12 cellular contexts compared by ENCODE assay signal in the genomic region with DNA sequence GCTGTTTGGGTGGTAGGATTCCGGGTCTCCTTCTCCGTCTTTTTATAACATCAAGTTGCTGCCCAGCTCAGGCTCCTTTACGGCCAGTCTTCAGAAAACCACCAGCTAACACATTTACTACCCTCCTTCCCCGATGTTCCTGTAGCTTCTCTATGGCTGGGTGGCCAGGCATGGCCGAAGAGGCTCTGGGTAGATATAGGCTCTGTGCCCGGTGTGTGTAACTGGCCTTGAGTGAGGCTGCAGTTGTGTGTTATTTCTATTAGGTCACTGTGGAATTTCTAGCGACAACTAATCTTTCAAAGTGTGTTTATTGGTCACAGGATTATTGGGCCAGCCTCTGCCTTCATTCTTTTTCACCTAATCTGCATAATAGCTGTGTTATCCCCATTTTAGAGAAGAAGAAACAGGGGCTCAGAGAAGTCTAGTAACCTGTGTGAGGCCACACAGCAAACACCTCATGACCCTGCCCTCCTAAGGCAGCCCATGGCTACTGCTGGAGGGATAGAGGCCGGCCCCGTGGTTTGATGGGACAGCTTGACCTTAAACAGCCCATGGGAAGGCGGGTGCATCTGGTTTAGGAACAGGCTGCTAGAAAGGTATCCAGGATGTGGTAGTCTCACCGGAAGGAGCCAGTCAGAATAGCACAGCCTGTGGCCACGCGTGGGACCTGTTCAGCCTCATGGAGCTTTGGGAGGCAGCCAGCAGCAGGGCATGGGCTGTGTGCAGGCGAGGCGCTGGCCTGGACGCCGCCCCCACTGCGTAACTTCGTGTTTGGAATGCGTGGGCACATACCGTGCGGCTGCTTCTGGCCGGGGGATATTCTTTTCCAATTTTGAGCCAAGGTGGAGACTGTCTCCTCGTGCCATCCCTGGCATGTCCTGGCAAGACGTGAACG. TPM values are rescaled to one million over a fixed set of nuclear protein-coding genes. Genes with fewer than 3 reads are reported as not detected.
DNase-seq lines count a peak whose midpoint lies in the region; ATAC-seq and TF ChIP-seq lines count a peak whose summit lies in the region.
"Had no signal": no experiment of that assay in that cellular context is flagged by ENCODE, and none has a peak within 500 bp of the region (broad histone marks: within the 10 kb centered on the region; RNA-seq: fewer than 3 reads in every experiment).

No MANE protein-coding gene starts in this region.

- TF ChIP-seq CTCF in fibroblast of mammary gland (conservative IDR thresholded peaks at IDR 0.05; ENCODE audit: control insufficient read depth, insufficient read depth, low read depth, low read length) = no peak

- ATAC-seq in activated T-cell treated with anti-CD3 and anti-CD28 coated beads, Interleukin-2, amount 50 U/mL, for 4 hours = peak; percentile 73 to 81
- ATAC-seq: HCT116 had no signal

- no peaks in the 10 kb centered on the region for H3K9me3 Mint-ChIP-seq in activated T-cell treated with anti-CD3 and anti-CD28 coated beads, Interleukin-2, amount 50 U/mL, for 4 hours
- H3K9me3 Mint-ChIP-seq: IgD-negative memory B cell had no signal

- H3K27me3 Mint-ChIP-seq in activated T-cell treated with anti-CD3 and anti-CD28 coated beads, Interleukin-2, amount 50 U/mL, for 4 hours (ENCODE audit: low read depth) = peaks cover 5% of the 10 kb centered on the region

- no peak overlapping the region for H3K4me3 Mint-ChIP-seq in activated T-cell treated with anti-CD3 and anti-CD28 coated beads, Interleukin-2, amount 50 U/mL, for 4 hours
- H3K4me3 Mint-ChIP-seq: IgD-negative memory B cell had no signal

- DNase-seq in LHCN-M2 (ENCODE audit: low read depth) (peak; percentile 46), fibroblast of mammary gland (ENCODE audit: low read depth) (peak; percentile 76), GF-D8 (lab: John Stamatoyannopoulos, UW) (no peak), hepatic stellate cell (ENCODE audit: low spot score) (no peak), NCI-H748 (lab: John Stamatoyannopoulos, UW; ENCODE audit: unreplicated experiment) (no peak), NOMO-1 treated with dmso at 0.1 percent for 144 hours (lab: John Stamatoyannopoulos, UW; ENCODE audit: unreplicated experiment) (no peak)
- no peak for DNase-seq in activated T-cell treated with anti-CD3 and anti-CD28 coated beads, Interleukin-2, amount 50 U/mL, for 4 hours
- DNase-seq in stimulated activated CD8-positive, alpha-beta memory T cell treated with anti-CD3 and anti-CD28 coated beads, Interleukin-4, amount 100 ng/mL, for 48 hours = peak; percentile 52
- DNase-seq: right lobe of liver had no signal

- H3K4me1 Mint-ChIP-seq in activated T-cell treated with anti-CD3 and anti-CD28 coated beads, Interleukin-2, amount 50 U/mL, for 4 hours (ENCODE audit: low read depth) = peaks cover 22% of the 10 kb centered on the region
- H3K4me1 Mint-ChIP-seq: IgD-negative memory B cell had no signal

- H3K36me3 Mint-ChIP-seq in activated T-cell treated with anti-CD3 and anti-CD28 coated beads, Interleukin-2, amount 50 U/mL, for 4 hours (ENCODE audit: insufficient read depth) = no peaks in the 10 kb centered on the region
- H3K36me3 Mint-ChIP-seq: IgD-negative memory B cell had no signal

- H3K4me3 ChIP-seq in fibroblast of mammary gland (ENCODE audit: control insufficient read depth, low read depth, low read length) = no peak overlapping the region
- H3K4me3 ChIP-seq: right lobe of liver, SJSA1 had no signal

RNA-seq across cellular contexts. Expression of a gene that starts 29.7 kb away (rescaled TPM):
- 1,894 and 1,897 TPM in 2 replicates for total RNA-seq in LHCN-M2 (2014; rRNA removed)
- polyA plus RNA-seq in LHCN-M2 (2012) = 484 TPM
- under 1 TPM; 0.13 to 0.41 (median 0.26) TPM for total RNA-seq in activated T-cell treated with anti-CD3 and anti-CD28 coated beads, Interleukin-2, amount 50 U/mL, for 4 hours
- polyA plus RNA-seq: IgD-negative memory B cell had no signal

RNA-seq across cellular contexts. Expression of a gene that starts 36.6 kb away (rescaled TPM):
- not detected in 2 replicates for total RNA-seq in LHCN-M2 (2014; rRNA removed)
- polyA plus RNA-seq in LHCN-M2 (2012) = 0.10 TPM
- total RNA-seq in activated T-cell treated with anti-CD3 and anti-CD28 coated beads, Interleukin-2, amount 50 U/mL, for 4 hours = not detected
- total RNA-seq: right lobe of liver, SJSA1 had no signal
- polyA plus RNA-seq: IgD-negative memory B cell had no signal

Comparison
In these comparisons a context has a peak if more than half of its experiments do, and no peak if none do; other contexts are left out.
1. DNase-seq: peak in LHCN-M2 (single experiment), fibroblast of mammary gland (single experiment) and stimulated activated CD8-positive, alpha-beta memory T cell treated with anti-CD3 and anti-CD28 coated beads, Interleukin-4, amount 100 ng/mL, for 48 hours (single experiment); none in activated T-cell treated with anti-CD3 and anti-CD28 coated beads, Interleukin-2, amount 50 U/mL, for 4 hours (single experiment), GF-D8 (single experiment), hepatic stellate cell (single experiment), NCI-H748 (single experiment) and NOMO-1 treated with dmso at 0.1 percent for 144 hours (single experiment).
2. RNA of a gene that starts 29.7 kb away (total RNA-seq): 1,894 to 1,897 TPM in LHCN-M2; 0.13 to 0.41 TPM in activated T-cell treated with anti-CD3 and anti-CD28 coated beads, Interleukin-2, amount 50 U/mL, for 4 hours; every median in the first group is over 1,000 times any median in the second.